ENCODE assay signal across 16 cellular contexts in genomic region chr9:14395300-14396082, GRCh38.
DNase-seq lines count a peak whose midpoint lies in the region; ATAC-seq and TF ChIP-seq lines count a peak whose summit lies in the region.
"Had no signal": no experiment of that assay in that cellular context is flagged by ENCODE, and none has a peak within 500 bp of the region (broad histone marks: within the 10 kb centered on the region; RNA-seq: fewer than 3 reads in every experiment).

No MANE protein-coding gene starts in this region.

- H3K9me3 Mint-ChIP-seq in glutamatergic neuron (ENCODE audit: unreplicated experiment): no peaks in the 10 kb centered on the region
- H3K9me3 Mint-ChIP-seq in CD4-positive, alpha-beta memory T cell: peaks cover 0 to 3% (median under 1%) of the 10 kb centered on the region in 8 donors

- intact Hi-C loops in CD4-positive, alpha-beta memory T cell (cut with micrococcal nuclease): no loop called here

- H3K36me3 ChIP-seq in CD4-positive, alpha-beta memory T cell (ENCODE audit: insufficient read depth, low read length): no peaks in the 10 kb centered on the region
- H3K36me3 ChIP-seq: esophagus squamous epithelium, lower lobe of right lung had no signal

- no peaks in the 10 kb centered on the region for H3K9me3 ChIP-seq in CD4-positive, alpha-beta memory T cell (ENCODE audit: control insufficient read depth in 1 of 2, low read length in 2 of 2)

- H3K27ac Mint-ChIP-seq in glutamatergic neuron (ENCODE audit: unreplicated experiment): peak overlapping the region; percentile 82
- no peak overlapping the region for H3K27ac Mint-ChIP-seq in CD4-positive, alpha-beta memory T cell
- H3K27ac Mint-ChIP-seq: activated CD4-positive, alpha-beta memory T cell treated with anti-CD3 and anti-CD28 coated beads for 36 hours; stimulated activated naive CD8-positive, alpha-beta T cell treated with anti-CD3 and anti-CD28 coated beads, Interleukin-15, amount 100 ng/mL, for 72 hours had no signal

- peaks cover 17% of the 10 kb centered on the region for H3K4me1 Mint-ChIP-seq in glutamatergic neuron (ENCODE audit: low read depth, unreplicated experiment)
- no peaks in the 10 kb centered on the region for H3K4me1 Mint-ChIP-seq in CD4-positive, alpha-beta memory T cell
- H3K4me1 Mint-ChIP-seq: stimulated activated naive CD8-positive, alpha-beta T cell treated with anti-CD3 and anti-CD28 coated beads, Interleukin-15, amount 100 ng/mL, for 72 hours had no signal

- H3K4me3 ChIP-seq in CD4-positive, alpha-beta memory T cell (ENCODE audit: low read length in 2 of 2): no peak overlapping the region
- H3K4me3 ChIP-seq: esophagus squamous epithelium, lower lobe of right lung, skin epidermis had no signal

- POLR2A ChIA-PET in CD4-positive, alpha-beta memory T cell (lab: Charles Lee; ENCODE audit: partially characterized antibody): no interaction called here

- CTCF ChIA-PET in CD4-positive, alpha-beta memory T cell (lab: Charles Lee; ENCODE audit: partially characterized antibody): interaction anchor here (0.6 kb wide), 1 partner anchor 14 kb away, joined by 3 read pairs; no protein-coding TSS in a partner anchor

- H3K27ac ChIP-seq in CD4-positive, alpha-beta memory T cell (ENCODE audit: low read depth, low read length): no peak overlapping the region
- H3K27ac ChIP-seq: esophagus squamous epithelium, lower lobe of right lung, skin epidermis had no signal

- ATAC-seq in GM19351 (IDR thresholded peaks at IDR 0.05; ENCODE audit: unreplicated experiment): no peak
- ATAC-seq: lower lobe of right lung; stimulated activated naive CD8-positive, alpha-beta T cell treated with anti-CD3 and anti-CD28 coated beads, Interleukin-15, amount 100 ng/mL, for 72 hours had no signal

- DNase-seq in CMK (ENCODE audit: low read depth): peak; percentile 74
- peak; percentile 92 for DNase-seq in OCI-M1 (lab: John Stamatoyannopoulos, UW)
- peak; percentile 58 for DNase-seq in glutamatergic neuron
- DNase-seq in nucleus accumbens (lab: John Stamatoyannopoulos, UW): peak in 54 of 56 donors; percentile 15 to 94 (median 76)
- DNase-seq in CD4-positive, alpha-beta memory T cell: no peak
- DNase-seq in NCI-H146 (lab: John Stamatoyannopoulos, UW): no peak
- no peak for DNase-seq in stimulated activated CD4-positive, alpha-beta T cell treated with anti-CD3 and anti-CD28 coated beads, Interleukin-1b, Interleukin-23, amount 100 ng/mL, for 48 hours
- DNase-seq: activated CD4-positive, alpha-beta memory T cell treated with anti-CD3 and anti-CD28 coated beads for 36 hours; esophagus squamous epithelium; KG1; lower lobe of right lung; NCI-H69; stimulated activated naive CD8-positive, alpha-beta T cell treated with anti-CD3 and anti-CD28 coated beads, Interleukin-15, amount 100 ng/mL, for 72 hours had no signal

- no peaks in the 10 kb centered on the region for H3K36me3 Mint-ChIP-seq in glutamatergic neuron (ENCODE audit: unreplicated experiment)
- no peaks in the 10 kb centered on the region for H3K36me3 Mint-ChIP-seq in CD4-positive, alpha-beta memory T cell
- H3K36me3 Mint-ChIP-seq: activated CD4-positive, alpha-beta memory T cell treated with anti-CD3 and anti-CD28 coated beads for 36 hours had no signal

- H3K27me3 Mint-ChIP-seq in glutamatergic neuron (ENCODE audit: unreplicated experiment): peaks cover 2% of the 10 kb centered on the region
- peaks cover 0 to 2% of the 10 kb centered on the region in 2 donors for H3K27me3 Mint-ChIP-seq in CD4-positive, alpha-beta memory T cell
- H3K27me3 Mint-ChIP-seq: activated CD4-positive, alpha-beta memory T cell treated with anti-CD3 and anti-CD28 coated beads for 36 hours; stimulated activated naive CD8-positive, alpha-beta T cell treated with anti-CD3 and anti-CD28 coated beads, Interleukin-15, amount 100 ng/mL, for 72 hours had no signal

- H3K4me3 Mint-ChIP-seq in glutamatergic neuron (ENCODE audit: unreplicated experiment): no peak overlapping the region
- H3K4me3 Mint-ChIP-seq in CD4-positive, alpha-beta memory T cell: no peak overlapping the region
- H3K4me3 Mint-ChIP-seq: activated CD4-positive, alpha-beta memory T cell treated with anti-CD3 and anti-CD28 coated beads for 36 hours; neural crest cell; stimulated activated naive CD8-positive, alpha-beta T cell treated with anti-CD3 and anti-CD28 coated beads, Interleukin-15, amount 100 ng/mL, for 72 hours had no signal

- no peaks in the 10 kb centered on the region for H3K27me3 ChIP-seq in CD4-positive, alpha-beta memory T cell (ENCODE audit: insufficient read depth, low read length)
- H3K27me3 ChIP-seq: esophagus squamous epithelium had no signal

- no peaks in the 10 kb centered on the region for H3K4me1 ChIP-seq in CD4-positive, alpha-beta memory T cell (ENCODE audit: insufficient read depth, low read length)

- no peak for TF ChIP-seq CTCF in glutamatergic neuron (IDR thresholded peaks at IDR 0.05; ENCODE audit: partially characterized antibody, unreplicated experiment)

Comparison
In these comparisons a context has a peak if more than half of its experiments do, and no peak if none do; other contexts are left out.
1. DNase-seq: peak in CMK (single experiment), OCI-M1 (single experiment), glutamatergic neuron (single experiment) and nucleus accumbens (54 of 56); none in CD4-positive, alpha-beta memory T cell (0 of 5), NCI-H146 (single experiment) and stimulated activated CD4-positive, alpha-beta T cell treated with anti-CD3 and anti-CD28 coated beads, Interleukin-1b, Interleukin-23, amount 100 ng/mL, for 48 hours (single experiment).